22 cellular contexts compared by ENCODE assay signal in genomic region chr2:182069416-182069815, GRCh38.
"Had no signal": no experiment of that assay in that cellular context is flagged by ENCODE, and none has a peak within 500 bp of the region (broad histone marks: within the 10 kb centered on the region; RNA-seq: fewer than 3 reads in every experiment).

No MANE protein-coding gene starts in this region.

- H3K27ac Mint-ChIP-seq: memory B cell, mesothelial cell of epicardium, natural killer cell had no signal

- H3K9me3 Mint-ChIP-seq: memory B cell, natural killer cell, neural crest cell had no signal

- H3K36me3 Mint-ChIP-seq: memory B cell, mesothelial cell of epicardium, natural killer cell had no signal

- H3K4me1 Mint-ChIP-seq: memory B cell, natural killer cell had no signal

- H3K4me3 Mint-ChIP-seq: memory B cell, mesothelial cell of epicardium, natural killer cell, neural crest cell had no signal

- DNase-seq: cortex of kidney; dorsolateral prefrontal cortex; effector CD8-positive, alpha-beta T cell; esophagus squamous epithelium; foreskin fibroblast; glutamatergic neuron; left lung; lower lobe of right lung; natural killer cell; sigmoid colon; stimulated activated CD4-positive, alpha-beta T cell treated with anti-CD3 and anti-CD28 coated beads, Interleukin-12 subunit alpha, Interleukin-12 subunit beta, amount 100 ng/mL, for 4 hours; stimulated activated naive CD4-positive, alpha-beta T cell treated with Interleukin-2 at 50 U/mL for 16 hours; thyroid gland; upper lobe of left lung; uterus had no signal

- ATAC-seq: gastroesophageal sphincter, left lung, natural killer cell had no signal

- H3K27me3 ChIP-seq: dorsolateral prefrontal cortex, esophagus squamous epithelium, gastroesophageal sphincter, left lung, right atrium auricular region, sigmoid colon, suprapubic skin, thyroid gland, upper lobe of left lung, uterus had no signal

- H3K9me3 ChIP-seq: esophagus squamous epithelium, gastroesophageal sphincter, left lung, lower lobe of right lung, right atrium auricular region, sigmoid colon, suprapubic skin, thyroid gland, upper lobe of left lung, uterus had no signal

- H3K4me3 ChIP-seq: dorsolateral prefrontal cortex, esophagus squamous epithelium, gastroesophageal sphincter, left lung, lower lobe of right lung, right atrium auricular region, sigmoid colon, suprapubic skin, thyroid gland, upper lobe of left lung, uterus had no signal

- H3K4me1 ChIP-seq: lower lobe of right lung, sigmoid colon, thyroid gland, uterus had no signal

- H3K36me3 ChIP-seq: esophagus squamous epithelium, gastroesophageal sphincter, left lung, lower lobe of right lung, right atrium auricular region, sigmoid colon, suprapubic skin, thyroid gland, upper lobe of left lung, uterus had no signal

- H3K27ac ChIP-seq: dorsolateral prefrontal cortex, esophagus squamous epithelium, gastroesophageal sphincter, left lung, lower lobe of right lung, right atrium auricular region, sigmoid colon, skin epidermis, suprapubic skin, thyroid gland, upper lobe of left lung, uterus had no signal
